ENCODE assay signal across 21 cellular contexts in genomic region chrX:37959212-37960021, GRCh38. TPM values are rescaled to one million over a fixed set of nuclear protein-coding genes. Genes with fewer than 3 reads are reported as not detected.
A peak's percentile ranks its signal among the peaks of the same experiment; 100 is the strongest.
DNase-seq lines count a peak whose midpoint lies in the region; ATAC-seq, FAIRE-seq and TF ChIP-seq lines count a peak whose summit lies in the region.
"Had no signal": no experiment of that assay in that cellular context is flagged by ENCODE, and none has a peak within 500 bp of the region (broad histone marks: within the 10 kb centered on the region; RNA-seq: fewer than 3 reads in every experiment).

No MANE protein-coding gene starts in this region.

- H3K27me3 ChIP-seq in bronchial epithelial cell (ENCODE audit: control insufficient read depth, insufficient read depth, low read length) (no peaks in the 10 kb centered on the region), suprapubic skin (no peaks in the 10 kb centered on the region)
- H3K27me3 ChIP-seq: esophagus muscularis mucosa, gastroesophageal sphincter, neutrophil had no signal

- no peaks in the 10 kb centered on the region for H3K36me3 ChIP-seq in bronchial epithelial cell (ENCODE audit: control insufficient read depth, insufficient read depth, low read length)
- H3K36me3 ChIP-seq in suprapubic skin, result no peaks in the 10 kb centered on the region
- H3K36me3 ChIP-seq: esophagus muscularis mucosa, gastroesophageal sphincter, neutrophil had no signal

- H3K9me3 ChIP-seq in suprapubic skin, result no peaks in the 10 kb centered on the region
- H3K9me3 ChIP-seq: esophagus muscularis mucosa, gastroesophageal sphincter, neutrophil had no signal

- ATAC-seq in HG02870 (IDR thresholded peaks at IDR 0.05; ENCODE audit: unreplicated experiment) (no peak), HG02970 (IDR thresholded peaks at IDR 0.05; ENCODE audit: low FRiP score, unreplicated experiment) (no peak)
- ATAC-seq: gastroesophageal sphincter had no signal

- TF ChIP-seq EP300 in suprapubic skin (IDR thresholded peaks at IDR 0.05), result no peak

- 75% methylated on average over 14 of the region's 15 CpGs for WGBS in suprapubic skin

- no peak overlapping the region for H3K27ac ChIP-seq in suprapubic skin
- H3K27ac ChIP-seq: esophagus muscularis mucosa, gastroesophageal sphincter, neutrophil had no signal

- H3K4me3 ChIP-seq in bronchial epithelial cell (ENCODE audit: low read depth, low read length), result no peak overlapping the region
- H3K4me3 ChIP-seq in suprapubic skin, result no peak overlapping the region
- H3K4me3 ChIP-seq: esophagus muscularis mucosa, gastroesophageal sphincter had no signal

- no peaks in the 10 kb centered on the region for H3K4me1 ChIP-seq in suprapubic skin
- H3K4me1 ChIP-seq: esophagus muscularis mucosa, gastroesophageal sphincter had no signal

- peak; percentile 47 for FAIRE-seq in bronchial epithelial cell (lab: Jason Lieb, UNC)
- FAIRE-seq: HTR-8/SVneo had no signal

- in situ Hi-C loops in Caki2 (cut with HindIII; ENCODE audit: low pct_unique_long_range_greater_than_20kb, low sequenced_read_pairs), result no loop called here

- DNase-seq in Caki2 (ENCODE audit: low read depth) (peak; percentile 23), NCI-H2029 treated with DMSO at 0.1 percent for 48 hours (lab: John Stamatoyannopoulos, UW) (peak; percentile 28), bronchial epithelial cell (ENCODE audit: low read depth) (no peak), mucosa of gallbladder (ENCODE audit: low spot score) (peak; percentile 22), NCI-H2107 treated with DMSO at 0.1 percent for 48 hours (lab: John Stamatoyannopoulos, UW; ENCODE audit: unreplicated experiment) (no peak), suprapubic skin (ENCODE audit: low spot score in 2 of 2) (no peak)
- DNase-seq: activated CD4-positive, alpha-beta T cell treated with anti-CD3 and anti-CD28 coated beads for 4 hours; activated effector memory CD4-positive, alpha-beta T cell treated with Interleukin-2 at 50 U/mL for 16 hours; caudate nucleus; CD4-positive, CD25-positive, alpha-beta regulatory T cell; DMS79 treated with DMSO at 0.1 percent for 48 hours; effector CD8-positive, alpha-beta T cell; NCI-H1694; NCI-H226; SW 1271 had no signal

- no peak for TF ChIP-seq POLR2A in suprapubic skin (IDR thresholded peaks at IDR 0.05)

- no peak for TF ChIP-seq CTCF in bronchial epithelial cell (IDR thresholded peaks at IDR 0.05; ENCODE audit: insufficient read depth, low read length, severe bottlenecking)
- TF ChIP-seq CTCF in suprapubic skin (IDR thresholded peaks at IDR 0.05), result no peak

RNA-seq across cellular contexts. Expression of gene SYTL5, which starts 46.9 kb away (rescaled TPM):
- total RNA-seq in Caki2 (2014; rRNA removed; shearing (Covaris generic); ENCODE audit: low replicate concordance), result not detected in 2 replicates
- 1.3 and 10.2 TPM in 2 replicates for total RNA-seq in bronchial epithelial cell
- total RNA-seq in mucosa of gallbladder, result 3.1 TPM
- under 1 TPM; 0.25 to 0.65 (median 0.37) TPM for total RNA-seq in suprapubic skin
- total RNA-seq: CD4-positive, CD25-positive, alpha-beta regulatory T cell; esophagus muscularis mucosa had no signal

Comparison
In these comparisons a context has a peak if more than half of its experiments do, and no peak if none do; other contexts are left out.
1. DNase-seq: peak in Caki2 (single experiment), NCI-H2029 treated with DMSO at 0.1 percent for 48 hours (single experiment) and mucosa of gallbladder (single experiment); none in bronchial epithelial cell (single experiment), NCI-H2107 treated with DMSO at 0.1 percent for 48 hours (single experiment) and suprapubic skin (0 of 2).